ENCODE assay signal across 17 cellular contexts in genomic region chr3:39757312-39757711, GRCh38. TPM values are rescaled to one million over a fixed set of nuclear protein-coding genes. Genes with fewer than 3 reads are reported as not detected.
"Had no signal": no experiment of that assay in that cellular context is flagged by ENCODE, and none has a peak within 500 bp of the region (broad histone marks: within the 10 kb centered on the region; RNA-seq: fewer than 3 reads in every experiment).

No MANE protein-coding gene starts in this region.

- H3K9me3 ChIP-seq: left ventricle myocardium inferior, lower lobe of right lung, right atrium auricular region had no signal

- H3K27ac ChIP-seq: heart right ventricle, left ventricle myocardium inferior, lower lobe of right lung, right atrium auricular region had no signal

- ATAC-seq: effector memory CD8-positive, alpha-beta T cell; lower lobe of right lung; naive thymus-derived CD4-positive, alpha-beta T cell had no signal

- H3K27me3 ChIP-seq: heart right ventricle, right atrium auricular region had no signal

- H3K4me1 ChIP-seq: lower lobe of right lung had no signal

- FAIRE-seq: islet of Langerhans, small intestine had no signal

- H3K4me3 ChIP-seq: heart right ventricle, left ventricle myocardium inferior, lower lobe of right lung, right atrium auricular region had no signal

- H3K36me3 ChIP-seq: heart right ventricle, left ventricle myocardium inferior, lower lobe of right lung, right atrium auricular region had no signal

- DNase-seq: cortex of kidney; effector memory CD8-positive, alpha-beta T cell; erythroblast; foreskin melanocyte; heart right ventricle; hypothalamus; left ventricle myocardium inferior; lower lobe of right lung; mesendoderm; naive thymus-derived CD4-positive, alpha-beta T cell; posterior cingulate gyrus; small intestine; stimulated activated CD4-positive, alpha-beta T cell treated with anti-CD3 and anti-CD28 coated beads, Interleukin-2, amount 100 ng/mL, for 48 hours; stimulated activated naive CD4-positive, alpha-beta T cell treated with Interleukin-2 at 50 U/mL for 16 hours; trophoblast cell had no signal

RNA-seq across cellular contexts. Expression of gene MYRIP, which starts 52.1 kb away (rescaled TPM):
- total RNA-seq: naive thymus-derived CD4-positive, alpha-beta T cell had no signal
- polyA plus RNA-seq: naive thymus-derived CD4-positive, alpha-beta T cell had no signal
